In genomic region chr12:65647074-65647473, GRCh38 we compare ENCODE assay signal across 21 cellular contexts.
"Had no signal": no experiment of that assay in that cellular context is flagged by ENCODE, and none has a peak within 500 bp of the region (broad histone marks: within the 10 kb centered on the region; RNA-seq: fewer than 3 reads in every experiment).

No MANE protein-coding gene starts in this region.

- H3K27ac Mint-ChIP-seq: endodermal cell; stimulated activated memory B cell treated with anti-CD40 and anti-IgM and Interleukin-4, amounts not matched to agents 10 μg/mL and 1 μg/mL and 100 μg/mL, for 72 hours; stimulated activated naive CD8-positive, alpha-beta T cell treated with anti-CD3 and anti-CD28 coated beads, Interleukin-15, Interleukin-2, amounts not matched to agents 100 ng/mL and 50 ng/mL, for 24 hours had no signal

- H3K27ac ChIP-seq: coronary artery, heart left ventricle, neutrophil, spleen, tibial artery, upper lobe of right lung had no signal

- H3K4me1 ChIP-seq: spleen, tibial artery had no signal

- H3K27me3 ChIP-seq: heart left ventricle, neutrophil, spleen, tibial artery had no signal

- H3K4me3 ChIP-seq: coronary artery, heart left ventricle, mucosa of descending colon, spleen, tibial artery, upper lobe of right lung had no signal

- DNase-seq: effector CD4-positive, alpha-beta T cell; endodermal cell; heart left ventricle; hippocampal formation; left colon; left ventricle myocardium superior; mucosa of descending colon; naive thymus-derived CD8-positive, alpha-beta T cell; posterior cingulate gyrus; spleen; stimulated activated CD4-positive, alpha-beta T cell treated with anti-CD3 and anti-CD28 coated beads, Interleukin-15, amount 100 ng/mL, for 24 hours; stimulated activated CD4-positive, alpha-beta T cell treated with anti-CD3 and anti-CD28 coated beads, Interleukin-1b, Interleukin-23, amount 100 ng/mL, for 48 hours; stimulated activated CD4-positive, alpha-beta T cell treated with anti-CD3 and anti-CD28 coated beads, Interleukin-4, amount 100 ng/mL, for 24 hours; tibial artery; upper lobe of right lung had no signal

- H3K27me3 Mint-ChIP-seq: stimulated activated memory B cell treated with anti-CD40 and anti-IgM and Interleukin-4, amounts not matched to agents 10 μg/mL and 1 μg/mL and 100 μg/mL, for 72 hours had no signal

- H3K9me3 Mint-ChIP-seq: endodermal cell; naive thymus-derived CD8-positive, alpha-beta T cell; stimulated activated memory B cell treated with anti-CD40 and anti-IgM and Interleukin-4, amounts not matched to agents 10 μg/mL and 1 μg/mL and 100 μg/mL, for 72 hours had no signal

- H3K9me3 ChIP-seq: heart left ventricle, mucosa of descending colon, neutrophil, spleen, tibial artery, upper lobe of right lung had no signal

- H3K4me1 Mint-ChIP-seq: endodermal cell; naive thymus-derived CD8-positive, alpha-beta T cell; stimulated activated memory B cell treated with anti-CD40 and anti-IgM and Interleukin-4, amounts not matched to agents 10 μg/mL and 1 μg/mL and 100 μg/mL, for 72 hours had no signal

- H3K4me3 Mint-ChIP-seq: endodermal cell; naive thymus-derived CD8-positive, alpha-beta T cell; stimulated activated memory B cell treated with anti-CD40 and anti-IgM and Interleukin-4, amounts not matched to agents 10 μg/mL and 1 μg/mL and 100 μg/mL, for 72 hours; stimulated activated naive CD8-positive, alpha-beta T cell treated with anti-CD3 and anti-CD28 coated beads, Interleukin-15, Interleukin-2, amounts not matched to agents 100 ng/mL and 50 ng/mL, for 24 hours had no signal

- H3K36me3 ChIP-seq: heart left ventricle, neutrophil, spleen, tibial artery, upper lobe of right lung had no signal

- ATAC-seq: esophagus mucosa; heart left ventricle; left colon; left ventricle myocardium superior; mucosa of descending colon; naive thymus-derived CD8-positive, alpha-beta T cell; sciatic nerve; stimulated activated memory B cell treated with anti-CD40 and anti-IgM and Interleukin-4, amounts not matched to agents 10 μg/mL and 1 μg/mL and 100 μg/mL, for 72 hours; upper lobe of right lung had no signal

- H3K36me3 Mint-ChIP-seq: stimulated activated memory B cell treated with anti-CD40 and anti-IgM and Interleukin-4, amounts not matched to agents 10 μg/mL and 1 μg/mL and 100 μg/mL, for 72 hours had no signal
